ENCODE assay signal across 12 cellular contexts in the genomic region with DNA sequence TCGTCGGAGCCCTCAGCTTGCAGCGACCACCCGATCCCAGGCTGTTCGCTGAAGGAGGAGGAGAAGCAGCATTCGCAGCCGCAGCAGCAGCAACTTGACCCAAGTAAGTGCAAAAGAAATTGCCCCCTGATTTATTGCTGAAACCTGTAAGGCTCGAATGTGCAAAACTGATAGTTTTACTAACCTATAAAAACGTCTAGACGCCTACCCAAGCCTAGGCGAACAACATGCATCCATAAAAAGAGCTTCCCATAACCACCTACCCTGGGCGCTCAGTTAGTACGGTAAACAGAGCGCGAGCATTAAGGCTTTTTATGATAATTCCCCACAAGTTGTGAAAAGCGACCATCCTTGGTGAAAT. TPM values are rescaled to one million over a fixed set of nuclear protein-coding genes. Genes with fewer than 3 reads are reported as not detected.
DNase-seq lines count a peak whose midpoint lies in the region; ATAC-seq, FAIRE-seq and TF ChIP-seq lines count a peak whose summit lies in the region.
"Had no signal": no experiment of that assay in that cellular context is flagged by ENCODE, and none has a peak within 500 bp of the region (broad histone marks: within the 10 kb centered on the region; RNA-seq: fewer than 3 reads in every experiment).

No MANE protein-coding gene starts in this region.

- ATAC-seq in HepG2 = no peak
- ATAC-seq in right lobe of liver = no peak
- ATAC-seq in naive thymus-derived CD8-positive, alpha-beta T cell = no peak
- ATAC-seq in GM21717 (IDR thresholded peaks at IDR 0.05; ENCODE audit: unreplicated experiment) = no peak
- ATAC-seq: stimulated activated naive B cell treated with anti-CD40 and anti-IgM and Interleukin-4, amounts not matched to agents 10 μg/mL and 1 μg/mL and 100 μg/mL, for 72 hours had no signal

- POLR2A ChIA-PET in HepG2 (lab: Yijun Ruan, JAX) = no interaction called here
- POLR2A ChIA-PET in naive thymus-derived CD8-positive, alpha-beta T cell (lab: Charles Lee) = no interaction called here

- DNase-seq in HepG2 (ENCODE audit: low spot score) (no peak), right lobe of liver (no peak), vagina (ENCODE audit: extremely low spot score in 2 of 2) (no peak), thyroid gland (no peak), posterior cingulate gyrus (no peak)
- no peak for DNase-seq in naive thymus-derived CD8-positive, alpha-beta T cell
- DNase-seq: activated T-cell treated with anti-CD3 and anti-CD28 coated beads, Interleukin-2, amount 50 U/mL, for 24 hours; Calu3; NCI-H69; stimulated activated naive B cell treated with anti-CD40 and anti-IgM and Interleukin-4, amounts not matched to agents 10 μg/mL and 1 μg/mL and 100 μg/mL, for 72 hours had no signal

- no peak overlapping the region for H2AFZ ChIP-seq in HepG2 (ENCODE audit: low read length)

- peaks cover 100% of the 10 kb centered on the region for H3K27me3 Mint-ChIP-seq in brain
- H3K27me3 Mint-ChIP-seq in naive thymus-derived CD8-positive, alpha-beta T cell = peaks cover 63 to 87% (median 76%) of the 10 kb centered on the region in 5 donors

- 21% methylated on average over 16 of the region's 16 CpGs for WGBS in HepG2 (ENCODE audit: low lambda C conversion rate)
- WGBS in right lobe of liver (ENCODE audit: insufficient coverage, low coverage, low lambda C conversion rate, missing lambda C conversion rate) = 4% methylated on average over 12 of the region's 16 CpGs
- WGBS in thyroid gland, 2 donors = 4 to 11% methylated on average over 10 to 11 of the region's 16 CpGs

- H3K27ac Mint-ChIP-seq in brain = peak overlapping the region in 1 of 5 experiments; percentile 85
- peak overlapping the region in 2 of 10 donors; percentile 2 to 71 for H3K27ac Mint-ChIP-seq in naive thymus-derived CD8-positive, alpha-beta T cell
- H3K27ac Mint-ChIP-seq: activated T-cell treated with anti-CD3 and anti-CD28 coated beads, Interleukin-2, amount 50 U/mL, for 24 hours had no signal

- H3K4me2 ChIP-seq in HepG2 (ENCODE audit: low read depth, low read length) = no peak overlapping the region

- H3K27me3 ChIP-seq in HepG2 (ENCODE audit: control insufficient read depth in 1 of 2, insufficient read depth in 2 of 2, low read length in 2 of 2) (peaks cover 19 to 92% of the 10 kb centered on the region in 2 experiments), right lobe of liver (peaks cover 32 to 74% of the 10 kb centered on the region in 2 donors), vagina (no peaks in the 10 kb centered on the region), thyroid gland (peaks cover 75% of the 10 kb centered on the region)

- no peaks in the 10 kb centered on the region for H3K36me3 ChIP-seq in HepG2 (replicated peaks in 1 of 2; ENCODE audit: control insufficient read depth in 1 of 2, insufficient read depth in 2 of 2, low read length in 2 of 2)
- no peaks in the 10 kb centered on the region for H3K36me3 ChIP-seq in right lobe of liver
- no peaks in the 10 kb centered on the region for H3K36me3 ChIP-seq in vagina
- H3K36me3 ChIP-seq in thyroid gland = no peaks in the 10 kb centered on the region

- H3K4me1 ChIP-seq in HepG2 (ENCODE audit: insufficient read depth, low read length) (no peaks in the 10 kb centered on the region), right lobe of liver (peaks cover 0 to 8% (median 0%) of the 10 kb centered on the region in 4 donors), vagina (no peaks in the 10 kb centered on the region), thyroid gland (peaks cover 0 to 15% of the 10 kb centered on the region in 2 donors)

- H3K4me1 Mint-ChIP-seq in brain = peaks cover 26% of the 10 kb centered on the region
- H3K4me1 Mint-ChIP-seq in naive thymus-derived CD8-positive, alpha-beta T cell = peaks cover 8 to 32% (median 18%) of the 10 kb centered on the region in 4 donors

- TF ChIP-seq CTCF in HepG2 (CRISPR knock-in tag; IDR thresholded peaks at IDR 0.05) (no peak), right lobe of liver (IDR thresholded peaks at IDR 0.05) (no peak), brain (conservative IDR thresholded peaks at IDR 0.05) (no peak), vagina (IDR thresholded peaks at IDR 0.05) (no peak), thyroid gland (IDR thresholded peaks at IDR 0.05) (no peak)

- in situ Hi-C loops in HepG2 (cut with HindIII; ENCODE audit: extremely low pct_ligation_motif_present, low pct_unique_long_range_greater_than_20kb) = no loop called here

- H3K9me3 ChIP-seq in HepG2 (ENCODE audit: low read length) (no peaks in the 10 kb centered on the region), right lobe of liver (no peaks in the 10 kb centered on the region), vagina (no peaks in the 10 kb centered on the region), thyroid gland (no peaks in the 10 kb centered on the region)

- no peak for FAIRE-seq in HepG2 (lab: Jason Lieb, UNC)

- BruUV-seq in HepG2 (replicated peaks; lab: Mats Ljungman, UMichigan) = no TSS peak

- H3K79me2 ChIP-seq in HepG2 (ENCODE audit: insufficient read depth, low read length) = no peaks in the 10 kb centered on the region

- H3K27ac ChIP-seq in HepG2 (ENCODE audit: extremely low read length, insufficient read depth, low read length) (no peak overlapping the region), right lobe of liver (no peak overlapping the region), vagina (peak overlapping the region; percentile 77), thyroid gland (peak overlapping the region in 1 of 3 donors; percentile 51)

- H4K20me1 ChIP-seq in HepG2 (ENCODE audit: insufficient read depth, low read length) = no peaks in the 10 kb centered on the region; the same call in 1 of the 2 replicates

- intact Hi-C loops in HepG2 (cut with micrococcal nuclease; ENCODE audit: unreplicated experiment) (no loop called here), right lobe of liver (cut with DNase I) (loop anchor here (5.0 to 10.0 kb wide), 3 partner anchors 519 to 711 kb away; no protein-coding TSS in a partner anchor), vagina (cut with DNase I) (loop anchor here (5.0 to 10.0 kb wide), 2 partner anchors 694 to 1021 kb away; no protein-coding TSS in a partner anchor), thyroid gland (cut with DNase I) (loop anchor here (10.0 kb wide), 1 partner anchor 1021 kb away; no protein-coding TSS in a partner anchor), posterior cingulate gyrus (cut with DNase I) (loop anchor here (5.0 kb wide), 1 partner anchor 1776 kb away; no protein-coding TSS in a partner anchor)

- H3K4me3 ChIP-seq in HepG2 (replicated peaks in 1 of 3; ENCODE audit: insufficient read depth in 1 of 3, low read depth in 2 of 3, low read length in 3 of 3) = no peak overlapping the region
- no peak overlapping the region for H3K4me3 ChIP-seq in right lobe of liver
- peak overlapping the region; percentile 33 to 47 for H3K4me3 ChIP-seq in vagina
- no peak overlapping the region for H3K4me3 ChIP-seq in thyroid gland (replicated peaks in 1 of 3)

- peak overlapping the region; percentile 53 to 86 (median 73) for H3K4me3 Mint-ChIP-seq in brain
- peak overlapping the region in 8 of 10 donors; percentile 30 to 74 (median 54) for H3K4me3 Mint-ChIP-seq in naive thymus-derived CD8-positive, alpha-beta T cell

- H3K9me3 Mint-ChIP-seq in brain = peaks cover 0 to 21% (median 7%) of the 10 kb centered on the region in 5 experiments
- peaks cover 0 to 24% (median 9%) of the 10 kb centered on the region in 9 donors for H3K9me3 Mint-ChIP-seq in naive thymus-derived CD8-positive, alpha-beta T cell
- H3K9me3 Mint-ChIP-seq: stimulated activated naive B cell treated with anti-CD40 and anti-IgM and Interleukin-4, amounts not matched to agents 10 μg/mL and 1 μg/mL and 100 μg/mL, for 72 hours had no signal

- no peak for TF ChIP-seq POLR2A in HepG2 (IDR thresholded peaks at IDR 0.05; ENCODE audit: insufficient read depth in 1 of 2, low read depth in 2 of 2, low read length in 2 of 2)
- TF ChIP-seq POLR2A in right lobe of liver (IDR thresholded peaks at IDR 0.05) = no peak
- TF ChIP-seq POLR2A in vagina (IDR thresholded peaks at IDR 0.05) = no peak
- no peak for TF ChIP-seq POLR2A in thyroid gland (IDR thresholded peaks at IDR 0.05)

- TF ChIP-seq RAD21 in HepG2 (CRISPR knock-in tag; IDR thresholded peaks at IDR 0.05) = no peak

- CTCF ChIA-PET in HepG2 (lab: Yijun Ruan, JAX; ENCODE audit: low intra/inter-chr PET ratio, low total read pairs) = no interaction called here

- no peak for TF ChIP-seq EP300 in HepG2 (IDR thresholded peaks at IDR 0.05; ENCODE audit: low read depth in 2 of 2, low read length in 2 of 2)
- TF ChIP-seq EP300 in HepG2 (CRISPR knock-in tag; IDR thresholded peaks at IDR 0.05; ENCODE audit: borderline replicate concordance) = no peak

- H3K36me3 Mint-ChIP-seq in brain = no peaks in the 10 kb centered on the region
- peaks cover 0 to 7% (median 6%) of the 10 kb centered on the region in 3 donors for H3K36me3 Mint-ChIP-seq in naive thymus-derived CD8-positive, alpha-beta T cell

- H3K9ac ChIP-seq in HepG2 (ENCODE audit: insufficient read depth, low read depth, low read length) = no peak overlapping the region

RNA-seq across cellular contexts. Expression of a gene that starts 0.9 kb away (rescaled TPM):
- total RNA-seq in HepG2 (2016; rRNA removed; fragmentation: Illumina TruSeq; extraction: Trizol) = not detected in 2 replicates
- total RNA-seq in HepG2 (2016; cell fraction: cytosol; rRNA removed; fragmentation: Illumina TruSeq; extraction: Trizol; ENCODE audit: low read depth) = not detected in 2 replicates
- total RNA-seq in HepG2 (2016; cell fraction: insoluble cytoplasmic fraction; rRNA removed; fragmentation: Illumina TruSeq; extraction: Trizol) = not detected in 2 replicates
- not detected in 2 replicates for total RNA-seq in HepG2 (2016; cell fraction: membrane; rRNA removed; fragmentation: Illumina TruSeq; extraction: Trizol)
- total RNA-seq in HepG2 (2016; cell fraction: nucleus; rRNA removed; fragmentation: Illumina TruSeq; extraction: Trizol) = not detected in 2 replicates
- polyA plus RNA-seq in HepG2 (2011; rRNA removed) = not detected in 2 replicates
- polyA plus RNA-seq in HepG2 (2011; cell fraction: cytosol; rRNA removed) = not detected in 2 replicates
- polyA plus RNA-seq in HepG2 (2011; cell fraction: nucleus; rRNA removed) = not detected in 2 replicates
- polyA plus RNA-seq in HepG2 (2012) = not detected in 2 replicates
- polyA plus RNA-seq in HepG2 (2016; cell fraction: cytosol; fragmentation: Illumina TruSeq; extraction: Trizol; ENCODE audit: low read depth) = not detected in 2 replicates
- not detected in 2 replicates for polyA plus RNA-seq in HepG2 (2016; cell fraction: insoluble cytoplasmic fraction; fragmentation: Illumina TruSeq; extraction: Trizol; ENCODE audit: low read depth)
- not detected in 2 replicates for polyA plus RNA-seq in HepG2 (2016; cell fraction: membrane; fragmentation: Illumina TruSeq; extraction: Trizol; ENCODE audit: low read depth)
- not detected in 2 replicates for polyA plus RNA-seq in HepG2 (2016; cell fraction: nucleus; fragmentation: Illumina TruSeq; extraction: Trizol; ENCODE audit: insufficient read depth, low read depth)
- polyA minus RNA-seq in HepG2 (2011; rRNA and poly(A)+ RNA removed; ENCODE audit: low replicate concordance) = 0.61 TPM in 1 of 2 replicates, not detected in the other
- polyA minus RNA-seq in HepG2 (2011; cell fraction: cytosol; rRNA and poly(A)+ RNA removed) = not detected in 2 replicates
- polyA minus RNA-seq in HepG2 (2011; cell fraction: nucleus; rRNA and poly(A)+ RNA removed) = not detected in 2 replicates
- total RNA-seq in right lobe of liver = under 1 TPM in 1 of 6 experiments, not detected in 5; 0.25 TPM
- polyA plus RNA-seq in brain (ENCODE audit: insufficient read depth, low read depth, low replicate concordance) = 8.9 TPM
- not detected for total RNA-seq in naive thymus-derived CD8-positive, alpha-beta T cell
- not detected for polyA plus RNA-seq in naive thymus-derived CD8-positive, alpha-beta T cell
- 12.5 TPM for total RNA-seq in vagina
- total RNA-seq in thyroid gland = 1 to 10 TPM in 3 of 4 donors, under 1 TPM in 1; 0.83 to 3.9 (median 2.3) TPM
- total RNA-seq: Calu3 had no signal

RNA-seq across cellular contexts. Expression of a gene that starts 6.0 kb away (rescaled TPM):
- total RNA-seq in HepG2 (2016; rRNA removed; fragmentation: Illumina TruSeq; extraction: Trizol) = not detected in 2 replicates
- not detected in 2 replicates for total RNA-seq in HepG2 (2016; cell fraction: cytosol; rRNA removed; fragmentation: Illumina TruSeq; extraction: Trizol; ENCODE audit: low read depth)
- not detected in 2 replicates for total RNA-seq in HepG2 (2016; cell fraction: insoluble cytoplasmic fraction; rRNA removed; fragmentation: Illumina TruSeq; extraction: Trizol)
- not detected in 2 replicates for total RNA-seq in HepG2 (2016; cell fraction: membrane; rRNA removed; fragmentation: Illumina TruSeq; extraction: Trizol)
- total RNA-seq in HepG2 (2016; cell fraction: nucleus; rRNA removed; fragmentation: Illumina TruSeq; extraction: Trizol) = not detected in 2 replicates
- polyA plus RNA-seq in HepG2 (2011; rRNA removed) = not detected in 2 replicates
- polyA plus RNA-seq in HepG2 (2011; cell fraction: cytosol; rRNA removed) = not detected in 2 replicates
- polyA plus RNA-seq in HepG2 (2011; cell fraction: nucleus; rRNA removed) = not detected in 2 replicates
- not detected in 2 replicates for polyA plus RNA-seq in HepG2 (2012)
- not detected in 2 replicates for polyA plus RNA-seq in HepG2 (2016; cell fraction: cytosol; fragmentation: Illumina TruSeq; extraction: Trizol; ENCODE audit: low read depth)
- not detected in 2 replicates for polyA plus RNA-seq in HepG2 (2016; cell fraction: insoluble cytoplasmic fraction; fragmentation: Illumina TruSeq; extraction: Trizol; ENCODE audit: low read depth)
- polyA plus RNA-seq in HepG2 (2016; cell fraction: membrane; fragmentation: Illumina TruSeq; extraction: Trizol; ENCODE audit: low read depth) = not detected in 2 replicates
- polyA plus RNA-seq in HepG2 (2016; cell fraction: nucleus; fragmentation: Illumina TruSeq; extraction: Trizol; ENCODE audit: insufficient read depth, low read depth) = not detected in 2 replicates
- polyA minus RNA-seq in HepG2 (2011; rRNA and poly(A)+ RNA removed; ENCODE audit: low replicate concordance) = not detected in 2 replicates
- not detected in 2 replicates for polyA minus RNA-seq in HepG2 (2011; cell fraction: cytosol; rRNA and poly(A)+ RNA removed)
- polyA minus RNA-seq in HepG2 (2011; cell fraction: nucleus; rRNA and poly(A)+ RNA removed) = not detected in 2 replicates
- under 1 TPM in 1 of 6 experiments, not detected in 5; 0.74 TPM for total RNA-seq in right lobe of liver
- 10.0 TPM for polyA plus RNA-seq in brain (ENCODE audit: insufficient read depth, low read depth, low replicate concordance)
- total RNA-seq in naive thymus-derived CD8-positive, alpha-beta T cell = not detected
- not detected for polyA plus RNA-seq in naive thymus-derived CD8-positive, alpha-beta T cell
- 10.3 TPM for total RNA-seq in vagina
- 10 to 100 TPM in 2 of 4 donors, 1 to 10 TPM in 2; 4.1 to 24.9 (median 9.9) TPM for total RNA-seq in thyroid gland
- total RNA-seq: Calu3 had no signal

RNA-seq across cellular contexts. Expression of a gene that starts 6.9 kb away (rescaled TPM):
- total RNA-seq in HepG2 (2016; rRNA removed; fragmentation: Illumina TruSeq; extraction: Trizol) (not detected in 2 replicates), right lobe of liver (not detected), vagina (19.6 TPM), thyroid gland (under 1 TPM in 2 of 4 donors, not detected in 2; 0.33 to 0.54 TPM)
- not detected in 2 replicates for total RNA-seq in HepG2 (2016; cell fraction: cytosol; rRNA removed; fragmentation: Illumina TruSeq; extraction: Trizol; ENCODE audit: low read depth)
- not detected in 2 replicates for total RNA-seq in HepG2 (2016; cell fraction: insoluble cytoplasmic fraction; rRNA removed; fragmentation: Illumina TruSeq; extraction: Trizol)
- not detected in 2 replicates for total RNA-seq in HepG2 (2016; cell fraction: membrane; rRNA removed; fragmentation: Illumina TruSeq; extraction: Trizol)
- not detected in 2 replicates for total RNA-seq in HepG2 (2016; cell fraction: nucleus; rRNA removed; fragmentation: Illumina TruSeq; extraction: Trizol)
- polyA plus RNA-seq in HepG2 (2011; rRNA removed) (not detected in 2 replicates), brain (ENCODE audit: insufficient read depth, low read depth, low replicate concordance) (17.2 TPM)
- not detected in 2 replicates for polyA plus RNA-seq in HepG2 (2011; cell fraction: cytosol; rRNA removed)
- not detected in 2 replicates for polyA plus RNA-seq in HepG2 (2011; cell fraction: nucleus; rRNA removed)
- not detected in 2 replicates for polyA plus RNA-seq in HepG2 (2012)
- polyA plus RNA-seq in HepG2 (2016; cell fraction: cytosol; fragmentation: Illumina TruSeq; extraction: Trizol; ENCODE audit: low read depth) = not detected in 2 replicates
- polyA plus RNA-seq in HepG2 (2016; cell fraction: insoluble cytoplasmic fraction; fragmentation: Illumina TruSeq; extraction: Trizol; ENCODE audit: low read depth) = not detected in 2 replicates
- not detected in 2 replicates for polyA plus RNA-seq in HepG2 (2016; cell fraction: membrane; fragmentation: Illumina TruSeq; extraction: Trizol; ENCODE audit: low read depth)
- polyA plus RNA-seq in HepG2 (2016; cell fraction: nucleus; fragmentation: Illumina TruSeq; extraction: Trizol; ENCODE audit: insufficient read depth, low read depth) = not detected in 2 replicates
- not detected in 2 replicates for polyA minus RNA-seq in HepG2 (2011; rRNA and poly(A)+ RNA removed; ENCODE audit: low replicate concordance)
- polyA minus RNA-seq in HepG2 (2011; cell fraction: cytosol; rRNA and poly(A)+ RNA removed) = not detected in 2 replicates
- not detected in 2 replicates for polyA minus RNA-seq in HepG2 (2011; cell fraction: nucleus; rRNA and poly(A)+ RNA removed)
- not detected for total RNA-seq in naive thymus-derived CD8-positive, alpha-beta T cell
- polyA plus RNA-seq in naive thymus-derived CD8-positive, alpha-beta T cell = not detected
- total RNA-seq: Calu3 had no signal

RNA-seq across cellular contexts. Expression of a gene that starts 16.4 kb away (rescaled TPM):
- not detected in 2 replicates for total RNA-seq in HepG2 (2016; rRNA removed; fragmentation: Illumina TruSeq; extraction: Trizol)
- not detected in 2 replicates for total RNA-seq in HepG2 (2016; cell fraction: cytosol; rRNA removed; fragmentation: Illumina TruSeq; extraction: Trizol; ENCODE audit: low read depth)
- total RNA-seq in HepG2 (2016; cell fraction: insoluble cytoplasmic fraction; rRNA removed; fragmentation: Illumina TruSeq; extraction: Trizol) = not detected in 2 replicates
- total RNA-seq in HepG2 (2016; cell fraction: membrane; rRNA removed; fragmentation: Illumina TruSeq; extraction: Trizol) = not detected in 2 replicates
- not detected in 2 replicates for total RNA-seq in HepG2 (2016; cell fraction: nucleus; rRNA removed; fragmentation: Illumina TruSeq; extraction: Trizol)
- not detected in 2 replicates for polyA plus RNA-seq in HepG2 (2011; rRNA removed)
- not detected in 2 replicates for polyA plus RNA-seq in HepG2 (2011; cell fraction: cytosol; rRNA removed)
- polyA plus RNA-seq in HepG2 (2011; cell fraction: nucleus; rRNA removed) = not detected in 2 replicates
- polyA plus RNA-seq in HepG2 (2012) = not detected in 2 replicates
- polyA plus RNA-seq in HepG2 (2016; cell fraction: cytosol; fragmentation: Illumina TruSeq; extraction: Trizol; ENCODE audit: low read depth) = not detected in 2 replicates
- not detected in 2 replicates for polyA plus RNA-seq in HepG2 (2016; cell fraction: insoluble cytoplasmic fraction; fragmentation: Illumina TruSeq; extraction: Trizol; ENCODE audit: low read depth)
- not detected in 2 replicates for polyA plus RNA-seq in HepG2 (2016; cell fraction: membrane; fragmentation: Illumina TruSeq; extraction: Trizol; ENCODE audit: low read depth)
- polyA plus RNA-seq in HepG2 (2016; cell fraction: nucleus; fragmentation: Illumina TruSeq; extraction: Trizol; ENCODE audit: insufficient read depth, low read depth) = not detected in 2 replicates
- 0.72 TPM in 1 of 2 replicates, not detected in the other for polyA minus RNA-seq in HepG2 (2011; rRNA and poly(A)+ RNA removed; ENCODE audit: low replicate concordance)
- not detected in 2 replicates for polyA minus RNA-seq in HepG2 (2011; cell fraction: cytosol; rRNA and poly(A)+ RNA removed)
- polyA minus RNA-seq in HepG2 (2011; cell fraction: nucleus; rRNA and poly(A)+ RNA removed) = not detected in 2 replicates
- total RNA-seq in right lobe of liver = not detected
- 5.1 TPM for polyA plus RNA-seq in brain (ENCODE audit: insufficient read depth, low read depth, low replicate concordance)
- not detected for total RNA-seq in naive thymus-derived CD8-positive, alpha-beta T cell
- polyA plus RNA-seq in naive thymus-derived CD8-positive, alpha-beta T cell = not detected
- 19.4 TPM for total RNA-seq in vagina
- total RNA-seq in thyroid gland = not detected
- total RNA-seq: Calu3 had no signal

RNA-seq across cellular contexts. Expression of a gene that starts 23.9 kb away (rescaled TPM):
- total RNA-seq in HepG2 (2016; rRNA removed; fragmentation: Illumina TruSeq; extraction: Trizol) = not detected in 2 replicates
- total RNA-seq in HepG2 (2016; cell fraction: cytosol; rRNA removed; fragmentation: Illumina TruSeq; extraction: Trizol; ENCODE audit: low read depth) = not detected in 2 replicates
- not detected in 2 replicates for total RNA-seq in HepG2 (2016; cell fraction: insoluble cytoplasmic fraction; rRNA removed; fragmentation: Illumina TruSeq; extraction: Trizol)
- total RNA-seq in HepG2 (2016; cell fraction: membrane; rRNA removed; fragmentation: Illumina TruSeq; extraction: Trizol) = not detected in 2 replicates
- total RNA-seq in HepG2 (2016; cell fraction: nucleus; rRNA removed; fragmentation: Illumina TruSeq; extraction: Trizol) = not detected in 2 replicates
- not detected in 2 replicates for polyA plus RNA-seq in HepG2 (2011; rRNA removed)
- polyA plus RNA-seq in HepG2 (2011; cell fraction: cytosol; rRNA removed) = not detected in 2 replicates
- polyA plus RNA-seq in HepG2 (2011; cell fraction: nucleus; rRNA removed) = not detected in 2 replicates
- not detected in 2 replicates for polyA plus RNA-seq in HepG2 (2012)
- polyA plus RNA-seq in HepG2 (2016; cell fraction: cytosol; fragmentation: Illumina TruSeq; extraction: Trizol; ENCODE audit: low read depth) = not detected in 2 replicates
- polyA plus RNA-seq in HepG2 (2016; cell fraction: insoluble cytoplasmic fraction; fragmentation: Illumina TruSeq; extraction: Trizol; ENCODE audit: low read depth) = not detected in 2 replicates
- not detected in 2 replicates for polyA plus RNA-seq in HepG2 (2016; cell fraction: membrane; fragmentation: Illumina TruSeq; extraction: Trizol; ENCODE audit: low read depth)
- not detected in 2 replicates for polyA plus RNA-seq in HepG2 (2016; cell fraction: nucleus; fragmentation: Illumina TruSeq; extraction: Trizol; ENCODE audit: insufficient read depth, low read depth)
- not detected in 2 replicates for polyA minus RNA-seq in HepG2 (2011; rRNA and poly(A)+ RNA removed; ENCODE audit: low replicate concordance)
- not detected in 2 replicates for polyA minus RNA-seq in HepG2 (2011; cell fraction: cytosol; rRNA and poly(A)+ RNA removed)
- not detected in 2 replicates for polyA minus RNA-seq in HepG2 (2011; cell fraction: nucleus; rRNA and poly(A)+ RNA removed)
- not detected for total RNA-seq in right lobe of liver
- 1.3 TPM for polyA plus RNA-seq in brain (ENCODE audit: insufficient read depth, low read depth, low replicate concordance)
- not detected for total RNA-seq in naive thymus-derived CD8-positive, alpha-beta T cell
- polyA plus RNA-seq in naive thymus-derived CD8-positive, alpha-beta T cell = not detected
- 1.7 TPM for total RNA-seq in vagina
- total RNA-seq in thyroid gland = not detected
- total RNA-seq: Calu3 had no signal

Comparison
In these comparisons a context has a peak if more than half of its experiments do, and no peak if none do; other contexts are left out.
1. H3K4me3 ChIP-seq: peak in vagina (2 of 2); none in HepG2 (0 of 3), right lobe of liver (0 of 3) and thyroid gland (0 of 3).
2. RNA of a gene that starts 6.9 kb away (total RNA-seq): 19.6 TPM in vagina (single experiment); 0.33 to 0.54 TPM in thyroid gland, not detected in HepG2, not detected in right lobe of liver and not detected in naive thymus-derived CD8-positive, alpha-beta T cell; every median in the first group is over 10 times any median in the second.